11 cellular contexts compared by ENCODE assay signal in the genomic region with DNA sequence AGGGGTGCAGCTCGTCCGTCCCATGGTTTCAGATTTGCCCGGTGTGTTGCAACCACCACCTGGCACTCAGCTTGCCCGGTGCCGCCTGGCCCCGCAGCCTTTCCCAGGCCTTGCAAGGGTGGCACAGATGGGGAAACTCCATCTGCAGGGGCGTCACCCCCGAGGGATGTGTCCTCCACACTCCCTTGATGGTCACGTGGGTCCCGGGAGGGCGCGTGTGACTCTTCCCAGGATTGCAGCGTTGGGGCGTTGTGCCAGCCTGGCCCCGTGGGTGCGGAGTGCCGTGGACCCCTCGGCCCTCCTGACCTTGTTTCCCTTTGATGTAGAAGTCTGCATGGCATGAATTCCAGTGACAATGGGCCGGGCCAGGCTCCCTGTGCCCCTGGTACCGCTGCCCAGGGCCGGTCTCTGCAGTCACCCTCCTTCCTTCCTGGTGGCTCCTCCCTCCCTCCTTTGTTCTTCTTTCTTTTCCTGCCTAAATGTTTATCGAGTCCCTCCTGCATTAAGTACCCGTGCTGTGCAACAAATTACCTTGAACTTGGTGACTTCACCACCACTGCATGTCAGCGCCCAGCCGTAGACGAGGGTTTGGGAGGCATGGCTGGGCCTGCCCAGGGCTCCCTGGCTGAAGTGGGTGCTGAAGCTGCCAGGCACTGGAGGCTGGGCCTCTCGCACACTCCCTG. TPM values are rescaled to one million over a fixed set of nuclear protein-coding genes. Genes with fewer than 3 reads are reported as not detected.
DNase-seq lines count a peak whose midpoint lies in the region; ATAC-seq, FAIRE-seq and TF ChIP-seq lines count a peak whose summit lies in the region.
"Had no signal": no experiment of that assay in that cellular context is flagged by ENCODE, and none has a peak within 500 bp of the region (broad histone marks: within the 10 kb centered on the region; RNA-seq: fewer than 3 reads in every experiment).

No MANE protein-coding gene starts in this region.

- H3K36me3 Mint-ChIP-seq in H9 (ENCODE audit: insufficient read depth in 1 of 3, low read depth in 3 of 3): no peaks in the 10 kb centered on the region; a peak in 1 of 7 replicates
- H3K36me3 Mint-ChIP-seq: activated naive CD8-positive, alpha-beta T cell treated with anti-CD3 and anti-CD28 coated beads, Interleukin-2, amount 10 ng/mL, durations not matched to agents 7 days and 5 days had no signal

- H3K23ac ChIP-seq in H9 (ENCODE audit: insufficient read length, low read depth, low read length): no peak overlapping the region

- ATAC-seq in HG03354 (IDR thresholded peaks at IDR 0.05; ENCODE audit: poor library complexity, severe bottlenecking, unreplicated experiment): no peak

- H3K9ac ChIP-seq in keratinocyte (ENCODE audit: control insufficient read depth, extremely low read depth, insufficient read depth, low read length) (peak overlapping the region; percentile 69), H9 (ENCODE audit: extremely low read depth, insufficient read length, low read length) (no peak overlapping the region)

- peak overlapping the region; percentile 21 for H3K4me3 ChIP-seq in A673 (ENCODE audit: low read depth, low read length, poor library complexity, severe bottlenecking)
- H3K4me3 ChIP-seq in SJSA1: peak overlapping the region; percentile 18
- peak overlapping the region; percentile 39 to 66 (median 58) for H3K4me3 ChIP-seq in keratinocyte (ENCODE audit: control insufficient read depth in 2 of 3, extremely low read depth in 1 of 3, insufficient read depth in 2 of 3, low read depth in 1 of 3, low read length in 3 of 3)

- no peak overlapping the region for H3K14ac ChIP-seq in H9 (ENCODE audit: insufficient read depth, low read length)

- H4K91ac ChIP-seq in H9 (ENCODE audit: insufficient read length, low read depth, low read length): no peak overlapping the region

- peak overlapping the region; percentile 93 for H3K4me2 ChIP-seq in keratinocyte (ENCODE audit: control insufficient read depth, extremely low read depth, insufficient read depth, low read depth, low read length)
- H3K4me2 ChIP-seq in H9 (ENCODE audit: insufficient read depth, insufficient read length, low read length): no peak overlapping the region

- H2BK12ac ChIP-seq in H9 (ENCODE audit: insufficient read length, low read depth, low read length): no peak overlapping the region

- DNase-seq in A673 (ENCODE audit: low spot score) (peak; percentile 57), M059J (ENCODE audit: low read depth) (peak; percentile 38), SJSA1 (ENCODE audit: low read depth in 1 of 2, low spot score in 2 of 2) (peak in 1 of 2 experiments; percentile 69), keratinocyte (ENCODE audit: low read depth, low spot score) (peak; percentile 52), EL (no peak), RKO (ENCODE audit: low spot score) (no peak), H9 (no peak)
- DNase-seq: activated naive CD8-positive, alpha-beta T cell treated with anti-CD3 and anti-CD28 coated beads, Interleukin-2, amount 10 ng/mL, durations not matched to agents 7 days and 5 days; retina had no signal

- no peak overlapping the region for H3K4ac ChIP-seq in H9 (ENCODE audit: low read depth, low read length)

- H3T11ph ChIP-seq in H9 (ENCODE audit: low read length): no peak overlapping the region

- CTCF ChIA-PET in A673 (lab: Charles Lee): interaction anchor here (0.5 to 2.2 kb wide), 5 partner anchors 11 to 486 kb away, joined by 3 to 14 read pairs (median 5); no protein-coding TSS in a partner anchor

- no peak overlapping the region for H4K8ac ChIP-seq in H9 (replicated peaks; ENCODE audit: insufficient read length, low read depth, low read length)

- FAIRE-seq in keratinocyte (lab: Jason Lieb, UNC): peak; percentile 90

- no peaks in the 10 kb centered on the region for H3K79me2 ChIP-seq in keratinocyte (ENCODE audit: control insufficient read depth, insufficient read depth, low read length)
- H3K79me2 ChIP-seq in H9 (ENCODE audit: insufficient read depth, low read length): no peaks in the 10 kb centered on the region

- no peak overlapping the region for H2BK120ac ChIP-seq in H9 (ENCODE audit: low read depth, low read length, poor library complexity, severe bottlenecking)

- H2AK5ac ChIP-seq in H9 (ENCODE audit: insufficient read length, low read length): no peak overlapping the region

- no peaks in the 10 kb centered on the region for H3K27me3 Mint-ChIP-seq in H9 (ENCODE audit: low read depth)
- H3K27me3 Mint-ChIP-seq: activated naive CD8-positive, alpha-beta T cell treated with anti-CD3 and anti-CD28 coated beads, Interleukin-2, amount 10 ng/mL, durations not matched to agents 7 days and 5 days had no signal

- H2BK15ac ChIP-seq in H9 (ENCODE audit: low read depth, low read length): no peak overlapping the region

- no peak overlapping the region for H3K27ac Mint-ChIP-seq in H9
- H3K27ac Mint-ChIP-seq: activated naive CD8-positive, alpha-beta T cell treated with anti-CD3 and anti-CD28 coated beads, Interleukin-2, amount 10 ng/mL, durations not matched to agents 7 days and 5 days had no signal

- no peaks in the 10 kb centered on the region for H3K9me1 ChIP-seq in keratinocyte (ENCODE audit: control insufficient read depth, extremely low read depth, insufficient read depth, low read length)

- H3K9me3 ChIP-seq in A673 (ENCODE audit: low read depth, low read length, poor library complexity, severe bottlenecking): no peaks in the 10 kb centered on the region
- no peaks in the 10 kb centered on the region for H3K9me3 ChIP-seq in SJSA1 (replicated peaks)
- H3K9me3 ChIP-seq in keratinocyte (ENCODE audit: control insufficient read depth, low read depth, low read length): no peaks in the 10 kb centered on the region
- H3K9me3 ChIP-seq in H9 (ENCODE audit: control insufficient read depth, low read depth, low read length): no peaks in the 10 kb centered on the region

- WGBS in H9 (ENCODE audit: extremely low coverage, insufficient read length, low lambda C conversion rate): no CpG with 5 or more reads among the region's 27 CpGs

- H3K18ac ChIP-seq in H9 (ENCODE audit: insufficient read length, low read depth, low read length): no peak overlapping the region

- no TSS peak for BruUV-seq in A673 (replicated peaks; lab: Mats Ljungman, UMichigan)

- H3K56ac ChIP-seq in H9 (ENCODE audit: insufficient read length, low read depth, low read length): no peak overlapping the region

- no peak for TF ChIP-seq CTCF in A673 (conservative IDR thresholded peaks at IDR 0.05; ENCODE audit: low read depth, low read length)
- TF ChIP-seq CTCF in keratinocyte (optimal IDR thresholded peaks at IDR 0.05 in 1 of 3, IDR thresholded peaks at IDR 0.05 in 1 of 3, conservative IDR thresholded peaks at IDR 0.05 in 1 of 3; ENCODE audit: extremely low read depth in 1 of 3, insufficient read depth in 2 of 3, low read length in 3 of 3): no peak
- TF ChIP-seq CTCF in H9 (conservative IDR thresholded peaks at IDR 0.05): no peak

- H3K27me3 ChIP-seq in A673 (replicated peaks; ENCODE audit: insufficient read depth, low read depth, low read length, poor library complexity) (no peaks in the 10 kb centered on the region), SJSA1 (replicated peaks) (no peaks in the 10 kb centered on the region), keratinocyte (ENCODE audit: control insufficient read depth, extremely low read depth, insufficient read depth, low read length) (no peaks in the 10 kb centered on the region), H9 (ENCODE audit: insufficient read depth, low read length) (no peaks in the 10 kb centered on the region)

- no peaks in the 10 kb centered on the region for H3K9me3 Mint-ChIP-seq in H9
- H3K9me3 Mint-ChIP-seq: activated naive CD8-positive, alpha-beta T cell treated with anti-CD3 and anti-CD28 coated beads, Interleukin-2, amount 10 ng/mL, durations not matched to agents 7 days and 5 days had no signal

- peaks cover 12 to 24% of the 10 kb centered on the region in 2 experiments for H3K4me1 Mint-ChIP-seq in H9

- intact Hi-C loops in A673 (cut with micrococcal nuclease; ENCODE audit: unreplicated experiment): loop anchor here (5.0 to 10.0 kb wide), 2 partner anchors 53 to 485 kb away; a partner anchor contains a TSS

- no peak overlapping the region for H3K27ac ChIP-seq in A673 (ENCODE audit: low read depth, low read length, poor library complexity, severe bottlenecking)
- peak overlapping the region; percentile 24 for H3K27ac ChIP-seq in SJSA1
- peak overlapping the region; percentile 66 for H3K27ac ChIP-seq in keratinocyte (ENCODE audit: control insufficient read depth, insufficient read depth, low read length)
- H3K27ac ChIP-seq in H9 (ENCODE audit: insufficient read length, low read depth, low read length): no peak overlapping the region
- H3K27ac ChIP-seq: C4-2B had no signal

- H3K4me3 Mint-ChIP-seq in H9: no peak overlapping the region
- H3K4me3 Mint-ChIP-seq: activated naive CD8-positive, alpha-beta T cell treated with anti-CD3 and anti-CD28 coated beads, Interleukin-2, amount 10 ng/mL, durations not matched to agents 7 days and 5 days had no signal

- POLR2A ChIA-PET in A673 (lab: Charles Lee; ENCODE audit: low non-redundant PET): interaction anchor here (0.6 kb wide), 1 partner anchor 12 kb away, joined by 3 read pairs; no protein-coding TSS in a partner anchor

- H4K5ac ChIP-seq in H9 (ENCODE audit: insufficient read length, low read depth, low read length): no peak overlapping the region

- H2AFZ ChIP-seq in keratinocyte (ENCODE audit: control insufficient read depth, low read length): peak overlapping the region; percentile 90
- H2AFZ ChIP-seq in H9 (ENCODE audit: low read length): no peak overlapping the region

- peaks cover 22% of the 10 kb centered on the region for H3K4me1 ChIP-seq in A673 (ENCODE audit: insufficient read depth, low read length, poor library complexity, severe bottlenecking)
- peaks cover 25% of the 10 kb centered on the region for H3K4me1 ChIP-seq in SJSA1 (replicated peaks)
- peaks cover 55% of the 10 kb centered on the region for H3K4me1 ChIP-seq in keratinocyte (ENCODE audit: control insufficient read depth, extremely low read depth, insufficient read depth, low read length)
- H3K4me1 ChIP-seq in H9 (ENCODE audit: insufficient read depth, low read length): no peaks in the 10 kb centered on the region

- H3K36me3 ChIP-seq in A673 (ENCODE audit: insufficient read depth, low read length, poor library complexity, severe bottlenecking): no peaks in the 10 kb centered on the region
- H3K36me3 ChIP-seq in SJSA1: no peaks in the 10 kb centered on the region; the same call in 1 of the 2 replicates
- H3K36me3 ChIP-seq in keratinocyte (ENCODE audit: control insufficient read depth in 2 of 2, extremely low read depth in 1 of 2, insufficient read depth in 2 of 2, low read length in 2 of 2): no peaks in the 10 kb centered on the region

- dilution Hi-C loops in keratinocyte (cut with MboI; ENCODE audit: extremely low pct_ligation_motif_present, low sequenced_read_pairs): no loop called here

- H3K79me1 ChIP-seq in H9 (ENCODE audit: insufficient read depth, low read depth, low read length, poor library complexity, severe bottlenecking): no peaks in the 10 kb centered on the region

- no peak overlapping the region for H2BK5ac ChIP-seq in H9 (ENCODE audit: insufficient read length, low read length)

- H2BK20ac ChIP-seq in H9 (ENCODE audit: low read depth, low read length, poor library complexity, severe bottlenecking): no peak overlapping the region

- H4K20me1 ChIP-seq in keratinocyte (ENCODE audit: control insufficient read depth, extremely low read depth, insufficient read depth, low read length): no peaks in the 10 kb centered on the region
- no peaks in the 10 kb centered on the region for H4K20me1 ChIP-seq in H9 (ENCODE audit: control insufficient read depth, insufficient read depth, insufficient read length)

- H3K23me2 ChIP-seq in H9 (ENCODE audit: insufficient read length, low read depth, low read length, poor library complexity, severe bottlenecking): no peaks in the 10 kb centered on the region

RNA-seq across cellular contexts. Expression of a gene that starts 22.9 kb away (rescaled TPM):
- total RNA-seq in A673 (2021) (72.5 and 86.4 TPM in 2 replicates), H9 (2021) (73.3 and 76.7 TPM in 2 replicates)
- 29.8 and 34.6 TPM in 2 replicates for total RNA-seq in M059J (2014; rRNA removed; shearing (Covaris generic))
- total RNA-seq in SJSA1 (2014; rRNA removed; shearing (Covaris generic)): 29.2 and 30.4 TPM in 2 replicates
- 14.8 to 25.3 TPM (median 25.0 TPM) in 3 replicates for polyA plus RNA-seq in keratinocyte
- polyA plus RNA-seq in keratinocyte (2011; ENCODE audit: low read depth): 20.2 TPM
- 11.5 and 16.2 TPM in 2 replicates for polyA plus RNA-seq in keratinocyte (2011; cell fraction: cytosol; rRNA removed)
- polyA plus RNA-seq in keratinocyte (2011; cell fraction: nucleus; rRNA removed): 52.4 and 55.3 TPM in 2 replicates
- polyA plus RNA-seq in keratinocyte (2012; ENCODE audit: low replicate concordance): 24.8 and 31.4 TPM in 2 replicates
- polyA minus RNA-seq in keratinocyte: 9.0 to 31.8 TPM (median 14.4 TPM) in 3 replicates
- polyA minus RNA-seq in keratinocyte (2011; cell fraction: cytosol; rRNA and poly(A)+ RNA removed): 7.3 TPM
- polyA minus RNA-seq in keratinocyte (2011; cell fraction: nucleus; rRNA and poly(A)+ RNA removed): 11.4 and 14.3 TPM in 2 replicates

RNA-seq across cellular contexts. Expression of a gene that starts 36.2 kb away (rescaled TPM):
- total RNA-seq in A673 (2021) (44.1 and 55.9 TPM in 2 replicates), H9 (2021) (40.7 and 44.5 TPM in 2 replicates)
- total RNA-seq in M059J (2014; rRNA removed; shearing (Covaris generic)): 29.6 and 35.7 TPM in 2 replicates
- total RNA-seq in SJSA1 (2014; rRNA removed; shearing (Covaris generic)): 11.9 and 14.9 TPM in 2 replicates
- polyA plus RNA-seq in keratinocyte: 126 to 167 TPM (median 152 TPM) in 3 replicates
- 168 TPM for polyA plus RNA-seq in keratinocyte (2011; ENCODE audit: low read depth)
- 208 and 215 TPM in 2 replicates for polyA plus RNA-seq in keratinocyte (2011; cell fraction: cytosol; rRNA removed)
- 66.9 and 73.9 TPM in 2 replicates for polyA plus RNA-seq in keratinocyte (2011; cell fraction: nucleus; rRNA removed)
- polyA plus RNA-seq in keratinocyte (2012; ENCODE audit: low replicate concordance): 168 and 493 TPM in 2 replicates
- 34.1 to 136 TPM (median 81.0 TPM) in 3 replicates for polyA minus RNA-seq in keratinocyte
- polyA minus RNA-seq in keratinocyte (2011; cell fraction: cytosol; rRNA and poly(A)+ RNA removed): 68.9 TPM
- 14.6 and 18.0 TPM in 2 replicates for polyA minus RNA-seq in keratinocyte (2011; cell fraction: nucleus; rRNA and poly(A)+ RNA removed)

RNA-seq across cellular contexts. Expression of a gene that starts 52.7 kb away (rescaled TPM):
- total RNA-seq in A673 (2021) (68.7 and 69.6 TPM in 2 replicates), H9 (2021) (13.0 TPM in 2 replicates)
- total RNA-seq in M059J (2014; rRNA removed; shearing (Covaris generic)): 27.8 and 59.8 TPM in 2 replicates
- 43.5 and 66.9 TPM in 2 replicates for total RNA-seq in SJSA1 (2014; rRNA removed; shearing (Covaris generic))
- 21.6 to 23.4 TPM (median 21.7 TPM) in 3 replicates for polyA plus RNA-seq in keratinocyte
- polyA plus RNA-seq in keratinocyte (2011; ENCODE audit: low read depth): 28.0 TPM
- polyA plus RNA-seq in keratinocyte (2011; cell fraction: cytosol; rRNA removed): 15.5 and 22.7 TPM in 2 replicates
- 29.1 and 29.4 TPM in 2 replicates for polyA plus RNA-seq in keratinocyte (2011; cell fraction: nucleus; rRNA removed)
- 17.2 and 38.7 TPM in 2 replicates for polyA plus RNA-seq in keratinocyte (2012; ENCODE audit: low replicate concordance)
- polyA minus RNA-seq in keratinocyte: 37.9 to 78.6 TPM (median 39.4 TPM) in 3 replicates
- 41.2 TPM for polyA minus RNA-seq in keratinocyte (2011; cell fraction: cytosol; rRNA and poly(A)+ RNA removed)
- 25.7 and 38.9 TPM in 2 replicates for polyA minus RNA-seq in keratinocyte (2011; cell fraction: nucleus; rRNA and poly(A)+ RNA removed)

Comparison
In these comparisons a context has a peak if more than half of its experiments do, and no peak if none do; other contexts are left out.
1. DNase-seq: peak in A673 (single experiment), M059J (single experiment) and keratinocyte (single experiment); none in EL (single experiment), RKO (single experiment) and H9 (single experiment).
2. H3K27ac ChIP-seq: peak in SJSA1 (single experiment) and keratinocyte (single experiment); none in A673 (single experiment) and H9 (single experiment).
3. Peak in every context shown above with its lines, with median percentiles within 50 percentile points of each other: H3K4me3 ChIP-seq.